Comparison of ENCODE assay signal across 17 cellular contexts in genomic region chr14:94379291-94380224, GRCh38. TPM values are rescaled to one million over a fixed set of nuclear protein-coding genes. Genes with fewer than 3 reads are reported as not detected.
DNase-seq lines count a peak whose midpoint lies in the region; TF ChIP-seq lines count a peak whose summit lies in the region.
"Had no signal": no experiment of that assay in that cellular context is flagged by ENCODE, and none has a peak within 500 bp of the region (broad histone marks: within the 10 kb centered on the region; RNA-seq: fewer than 3 reads in every experiment).

No MANE protein-coding gene starts in this region.

- no peak for TF ChIP-seq CTCF in GM13976 (IDR thresholded peaks at IDR 0.05; ENCODE audit: borderline replicate concordance, control extremely low read depth, extremely low read depth, insufficient read depth, missing control alignments)
- no peak for TF ChIP-seq CTCF in Calu3 (IDR thresholded peaks at IDR 0.05; ENCODE audit: unreplicated experiment)

- H3K27me3 ChIP-seq in H7 (ENCODE audit: control insufficient read depth, insufficient read depth, low read length): no peaks in the 10 kb centered on the region
- H3K27me3 ChIP-seq in neuronal stem cell (ENCODE audit: control insufficient read depth in 3 of 3, insufficient read depth in 3 of 3, low read depth in 1 of 3, low read length in 3 of 3): no peaks in the 10 kb centered on the region

- H3K27ac Mint-ChIP-seq in dendritic cell treated with granulocyte-macrophage colony-stimulating factor and Interleukin-4, amounts not matched to agents 40 ng/mL and 50 ng/mL, for 4 days: peak overlapping the region; percentile 57
- no peak overlapping the region for H3K27ac Mint-ChIP-seq in Calu3 (ENCODE audit: unreplicated experiment)
- H3K27ac Mint-ChIP-seq: CD8-positive, alpha-beta T cell; H9 had no signal

- no peaks in the 10 kb centered on the region for H3K9me3 ChIP-seq in neuronal stem cell (replicated peaks in 1 of 2; ENCODE audit: control insufficient read depth in 2 of 2, insufficient read depth in 1 of 2, low read depth in 1 of 2, low read length in 2 of 2)
- H3K9me3 ChIP-seq: BE2C had no signal

- H3K23ac ChIP-seq in neuronal stem cell (ENCODE audit: low read depth, low read length, poor library complexity): no peak overlapping the region

- H4K8ac ChIP-seq in neuronal stem cell (ENCODE audit: low read depth, low read length): no peak overlapping the region

- no peak overlapping the region for H2AFZ ChIP-seq in neuronal stem cell (ENCODE audit: low read length)

- H3K9me3 Mint-ChIP-seq in dendritic cell treated with granulocyte-macrophage colony-stimulating factor and Interleukin-4, amounts not matched to agents 40 ng/mL and 50 ng/mL, for 4 days: no peaks in the 10 kb centered on the region
- no peaks in the 10 kb centered on the region for H3K9me3 Mint-ChIP-seq in Calu3 (ENCODE audit: low read depth, unreplicated experiment)
- H3K9me3 Mint-ChIP-seq: CD8-positive, alpha-beta T cell; H9 had no signal

- no peak overlapping the region for H3K9ac ChIP-seq in neuronal stem cell (ENCODE audit: low read depth, low read length, poor library complexity)

- H3K4me1 Mint-ChIP-seq in dendritic cell treated with granulocyte-macrophage colony-stimulating factor and Interleukin-4, amounts not matched to agents 40 ng/mL and 50 ng/mL, for 4 days (ENCODE audit: low read depth): peaks cover 37% of the 10 kb centered on the region
- H3K4me1 Mint-ChIP-seq in Calu3 (ENCODE audit: low read depth, unreplicated experiment): peaks cover 8% of the 10 kb centered on the region

- H3K4me3 Mint-ChIP-seq in dendritic cell treated with granulocyte-macrophage colony-stimulating factor and Interleukin-4, amounts not matched to agents 40 ng/mL and 50 ng/mL, for 4 days: no peak overlapping the region
- H3K4me3 Mint-ChIP-seq in Calu3 (ENCODE audit: low read depth, unreplicated experiment): no peak overlapping the region
- H3K4me3 Mint-ChIP-seq: CD8-positive, alpha-beta T cell; H9 had no signal

- BruUV-seq in Calu3 (replicated peaks; lab: Mats Ljungman, UMichigan): no TSS peak

- H3K18ac ChIP-seq in neuronal stem cell (ENCODE audit: low read length): no peak overlapping the region

- intact Hi-C loops in dendritic cell treated with granulocyte-macrophage colony-stimulating factor and Interleukin-4, amounts not matched to agents 40 ng/mL and 50 ng/mL, for 4 days (cut with micrococcal nuclease): loop anchor here (1.0 kb wide), 1 partner anchor 15 kb away; no protein-coding TSS in a partner anchor
- intact Hi-C loops in Calu3 (cut with micrococcal nuclease; ENCODE audit: unreplicated experiment): no loop called here

- peaks cover 53% of the 10 kb centered on the region for H3K36me3 Mint-ChIP-seq in dendritic cell treated with granulocyte-macrophage colony-stimulating factor and Interleukin-4, amounts not matched to agents 40 ng/mL and 50 ng/mL, for 4 days (ENCODE audit: low read depth)
- no peaks in the 10 kb centered on the region for H3K36me3 Mint-ChIP-seq in Calu3 (ENCODE audit: insufficient read depth, unreplicated experiment)
- H3K36me3 Mint-ChIP-seq: CD8-positive, alpha-beta T cell had no signal

- no peak overlapping the region for H3K4me3 ChIP-seq in H7 (ENCODE audit: insufficient read depth, low read depth, low read length)
- H3K4me3 ChIP-seq in neuronal stem cell (ENCODE audit: low read length in 2 of 2): no peak overlapping the region

- DNase-seq in GM13976 (ENCODE audit: low spot score) (peak; percentile 6), H7 (peak; percentile 10), neuronal stem cell (ENCODE audit: low spot score) (no peak), OCI-M1 (lab: John Stamatoyannopoulos, UW) (no peak), NCI-H1092 treated with DMSO at 0.1 percent for 48 hours (lab: John Stamatoyannopoulos, UW) (no peak), Calu3 (no peak)
- DNase-seq: BE2C; CD8-positive, alpha-beta T cell; H9; Karpas-422; NCI-H1417; NCI-H2029; NCI-H82; Right ventricle myocardium superior had no signal

- H3K4ac ChIP-seq in neuronal stem cell (ENCODE audit: low read length): no peak overlapping the region

- H3K4me2 ChIP-seq in neuronal stem cell (ENCODE audit: insufficient read depth, low read length, poor library complexity, severe bottlenecking): no peak overlapping the region

- WGBS in neuronal stem cell (ENCODE audit: extremely low coverage in 2 of 2, insufficient read length in 2 of 2, insufficient replicate concordance in 1 of 2), 2 donors: no CpG with 5 or more reads among the region's 16 CpGs

- no peak overlapping the region for H4K91ac ChIP-seq in neuronal stem cell (ENCODE audit: low read depth, low read length, poor library complexity)

- peaks cover 0 to 9% of the 10 kb centered on the region in 2 donors for H3K4me1 ChIP-seq in neuronal stem cell (ENCODE audit: control insufficient read depth in 2 of 2, insufficient read depth in 1 of 2, low read depth in 1 of 2, low read length in 2 of 2)
- H3K4me1 ChIP-seq: BE2C had no signal

- no peak overlapping the region for H2BK15ac ChIP-seq in neuronal stem cell (ENCODE audit: low read length)

- CTCF ChIA-PET in Calu3 (lab: Charles Lee): no interaction called here

- peak overlapping the region; percentile 17 for H2AK5ac ChIP-seq in neuronal stem cell (ENCODE audit: low read depth, low read length)

- H2BK5ac ChIP-seq in neuronal stem cell (ENCODE audit: low read length): no peak overlapping the region

- H2BK12ac ChIP-seq in neuronal stem cell (ENCODE audit: low read length): no peak overlapping the region

- in situ Hi-C loops in GM13976 (cut with MboI; ENCODE audit: low sequenced_read_pairs, unreplicated experiment): no loop called here

- no peak overlapping the region for H3K27ac ChIP-seq in neuronal stem cell (replicated peaks; ENCODE audit: low read length)

- H2BK120ac ChIP-seq in neuronal stem cell (ENCODE audit: low read depth, low read length): no peak overlapping the region

- no peaks in the 10 kb centered on the region for H3K79me1 ChIP-seq in neuronal stem cell (ENCODE audit: low read depth, low read length)

- H3K36me3 ChIP-seq in H7 (replicated peaks; ENCODE audit: control insufficient read depth, insufficient read depth, low read length) (no peaks in the 10 kb centered on the region), neuronal stem cell (replicated peaks in 1 of 2; ENCODE audit: control insufficient read depth in 2 of 2, insufficient read depth in 2 of 2, low read length in 2 of 2) (no peaks in the 10 kb centered on the region)
- H3K36me3 ChIP-seq: BE2C had no signal

- no peaks in the 10 kb centered on the region for H3K27me3 Mint-ChIP-seq in dendritic cell treated with granulocyte-macrophage colony-stimulating factor and Interleukin-4, amounts not matched to agents 40 ng/mL and 50 ng/mL, for 4 days
- no peaks in the 10 kb centered on the region for H3K27me3 Mint-ChIP-seq in Calu3 (ENCODE audit: unreplicated experiment)

- H3K14ac ChIP-seq in neuronal stem cell (ENCODE audit: low read length): no peak overlapping the region

RNA-seq across cellular contexts. Expression of gene SERPINA1, which starts 8.8 kb away (rescaled TPM):
- 0.18 TPM in 1 of 2 replicates, not detected in the other for total RNA-seq in H7 (2014; rRNA removed; shearing (Covaris generic))
- polyA plus RNA-seq in neuronal stem cell (2013, experiment 1 of 2): not detected
- polyA plus RNA-seq in neuronal stem cell (2013, experiment 2 of 2): 0.03 TPM
- 167 and 235 TPM in 2 replicates for total RNA-seq in Calu3 (2022)
- total RNA-seq: H9 had no signal

RNA-seq across cellular contexts. Expression of gene SERPINA2, which starts 13.1 kb away (rescaled TPM):
- not detected in 2 replicates for total RNA-seq in H7 (2014; rRNA removed; shearing (Covaris generic))
- not detected for polyA plus RNA-seq in neuronal stem cell (2013, experiment 1 of 2)
- polyA plus RNA-seq in neuronal stem cell (2013, experiment 2 of 2): not detected
- not detected in 2 replicates for total RNA-seq in Calu3 (2022)
- total RNA-seq: CD8-positive, alpha-beta T cell; H9; NCI-H460; Right ventricle myocardium superior had no signal
- polyA plus RNA-seq: AG04450 had no signal

RNA-seq across cellular contexts. Expression of gene SERPINA6, which starts 56.4 kb away (rescaled TPM):
- not detected in 2 replicates for total RNA-seq in H7 (2014; rRNA removed; shearing (Covaris generic))
- not detected for polyA plus RNA-seq in neuronal stem cell (2013, experiment 1 of 2)
- not detected for polyA plus RNA-seq in neuronal stem cell (2013, experiment 2 of 2)
- total RNA-seq in Calu3 (2022): 4.5 and 5.8 TPM in 2 replicates
- total RNA-seq: CD8-positive, alpha-beta T cell; H9; NCI-H460; Right ventricle myocardium superior had no signal
- polyA plus RNA-seq: AG04450 had no signal

Comparison
In these comparisons a context has a peak if more than half of its experiments do, and no peak if none do; other contexts are left out.
1. DNase-seq: peak in GM13976 (single experiment) and H7 (single experiment); none in neuronal stem cell (single experiment), OCI-M1 (single experiment), NCI-H1092 treated with DMSO at 0.1 percent for 48 hours (single experiment) and Calu3 (single experiment).
2. RNA of gene SERPINA1, which starts 8.8 kb away (total RNA-seq): 167 to 235 TPM in Calu3; 0.18 TPM in H7; every median in the first group is over 100 times any median in the second.